Comparison of ENCODE assay signal across 8 cellular contexts in genomic region chr2:10303634-10304378, GRCh38. TPM values are rescaled to one million over a fixed set of nuclear protein-coding genes. Genes with fewer than 3 reads are reported as not detected.
DNase-seq lines count a peak whose midpoint lies in the region; ATAC-seq and TF ChIP-seq lines count a peak whose summit lies in the region.

No MANE protein-coding gene starts in this region.

- peak overlapping the region; percentile 97 for H3K4me3 Mint-ChIP-seq in activated CD8-positive, alpha-beta memory T cell treated with anti-CD3 and anti-CD28 coated beads, Interleukin-2, amount 10 ng/mL, durations not matched to agents 7 days and 5 days

- H3K9me3 Mint-ChIP-seq in activated CD8-positive, alpha-beta memory T cell treated with anti-CD3 and anti-CD28 coated beads, Interleukin-2, amount 10 ng/mL, durations not matched to agents 7 days and 5 days (ENCODE audit: low read depth): no peaks in the 10 kb centered on the region

- H3K27me3 ChIP-seq in mucosa of stomach (ENCODE audit: control insufficient read depth, insufficient read depth, low read length): no peaks in the 10 kb centered on the region
- no peaks in the 10 kb centered on the region for H3K27me3 ChIP-seq in thymus (ENCODE audit: control insufficient read depth, insufficient read depth)

- peaks cover 50% of the 10 kb centered on the region for H3K4me1 Mint-ChIP-seq in activated CD8-positive, alpha-beta memory T cell treated with anti-CD3 and anti-CD28 coated beads, Interleukin-2, amount 10 ng/mL, durations not matched to agents 7 days and 5 days

- H3K36me3 Mint-ChIP-seq in activated CD8-positive, alpha-beta memory T cell treated with anti-CD3 and anti-CD28 coated beads, Interleukin-2, amount 10 ng/mL, durations not matched to agents 7 days and 5 days: peaks cover 2% of the 10 kb centered on the region

- TF ChIP-seq CTCF in AG10803 (conservative IDR thresholded peaks at IDR 0.05; ENCODE audit: low read length): no peak; the same call in 1 of the 2 replicates

- H3K36me3 ChIP-seq in mucosa of stomach (ENCODE audit: control insufficient read depth, insufficient read depth, low read length) (no peaks in the 10 kb centered on the region), thymus (ENCODE audit: control insufficient read depth, insufficient read depth) (no peaks in the 10 kb centered on the region)

- ATAC-seq in GM19351 (IDR thresholded peaks at IDR 0.05; ENCODE audit: unreplicated experiment) (peak; percentile 11), HG03139 (IDR thresholded peaks at IDR 0.05; ENCODE audit: unreplicated experiment) (no peak)
- ATAC-seq in activated CD8-positive, alpha-beta memory T cell treated with anti-CD3 and anti-CD28 coated beads, Interleukin-2, amount 10 ng/mL, durations not matched to agents 7 days and 5 days: peak; percentile 16

- H3K9ac ChIP-seq in mucosa of stomach (ENCODE audit: low read length): peak overlapping the region; percentile 70

- no peaks in the 10 kb centered on the region for H3K27me3 Mint-ChIP-seq in activated CD8-positive, alpha-beta memory T cell treated with anti-CD3 and anti-CD28 coated beads, Interleukin-2, amount 10 ng/mL, durations not matched to agents 7 days and 5 days

- no peak overlapping the region for H3K27ac ChIP-seq in thymus (ENCODE audit: low read depth)

- WGBS in thymus: under 1% methylated on average over 59 of the region's 59 CpGs

- H3K4me3 ChIP-seq in AG10803 (ENCODE audit: low read length): peak overlapping the region; percentile 80
- peak overlapping the region; percentile 75 for H3K4me3 ChIP-seq in mucosa of stomach (ENCODE audit: low read length)
- H3K4me3 ChIP-seq in thymus (ENCODE audit: low read length): peak overlapping the region; percentile 85

- H3K9me3 ChIP-seq in mucosa of stomach (ENCODE audit: control insufficient read depth, low read length): no peaks in the 10 kb centered on the region
- no peaks in the 10 kb centered on the region for H3K9me3 ChIP-seq in thymus (ENCODE audit: control insufficient read depth)

- TF ChIP-seq POLR2A in erythroblast (IDR thresholded peaks at IDR 0.05; ENCODE audit: low read length): no peak

- peak overlapping the region; percentile 24 for H3K27ac Mint-ChIP-seq in activated CD8-positive, alpha-beta memory T cell treated with anti-CD3 and anti-CD28 coated beads, Interleukin-2, amount 10 ng/mL, durations not matched to agents 7 days and 5 days

- DNase-seq in AG10803 (ENCODE audit: low read depth) (peak; percentile 45), NAMALWA (ENCODE audit: low spot score) (peak; percentile 68), erythroblast (lab: John Stamatoyannopoulos, UW) (peak; percentile 37 to 40)
- DNase-seq in activated CD8-positive, alpha-beta memory T cell treated with anti-CD3 and anti-CD28 coated beads, Interleukin-2, amount 10 ng/mL, durations not matched to agents 7 days and 5 days: peak; percentile 67

- CTCF ChIA-PET in activated CD8-positive, alpha-beta memory T cell treated with anti-CD3 and anti-CD28 coated beads, Interleukin-2, amount 10 ng/mL, durations not matched to agents 7 days and 5 days (lab: Charles Lee): interaction anchor here (0.5 to 7.2 kb wide), 20 partner anchors 11 to 227 kb away, joined by 3 to 111 read pairs (median 4); no protein-coding TSS in a partner anchor

- peaks cover 56% of the 10 kb centered on the region for H3K4me1 ChIP-seq in mucosa of stomach (ENCODE audit: control insufficient read depth, insufficient read depth, low read length)
- H3K4me1 ChIP-seq in thymus (ENCODE audit: control insufficient read depth, insufficient read depth, low read length): peaks cover 28% of the 10 kb centered on the region

RNA-seq across cellular contexts. Expression of gene HPCAL1, which starts 1.1 kb away (rescaled TPM):
- total RNA-seq in activated CD8-positive, alpha-beta memory T cell treated with anti-CD3 and anti-CD28 coated beads, Interleukin-2, amount 10 ng/mL, durations not matched to agents 7 days and 5 days: 10 to 100 TPM; 29.0 to 47.0 TPM
- 47.9 TPM for polyA plus RNA-seq in thymus
